In genomic region chr2:24083567-24084385, GRCh38 we compare ENCODE assay signal across 8 cellular contexts. TPM values are rescaled to one million over a fixed set of nuclear protein-coding genes. Genes with fewer than 3 reads are reported as not detected.
A peak's percentile ranks its signal among the peaks of the same experiment; 100 is the strongest.
DNase-seq lines count a peak whose midpoint lies in the region; ATAC-seq, FAIRE-seq and TF ChIP-seq lines count a peak whose summit lies in the region.

No MANE protein-coding gene starts in this region.

- peaks cover 6% of the 10 kb centered on the region for H3K79me2 ChIP-seq in endothelial cell of umbilical vein (ENCODE audit: control insufficient read depth, insufficient read depth, low read length)

- H3K4me1 Mint-ChIP-seq in T-helper 17 cell, result peaks cover 14% of the 10 kb centered on the region

- peak; percentile 48 for TF ChIP-seq POLR2A in endothelial cell of umbilical vein (IDR thresholded peaks at IDR 0.05; ENCODE audit: low read depth, low read length)

- H3K27ac Mint-ChIP-seq in T-helper 17 cell, result peak overlapping the region; percentile 60

- TF ChIP-seq CTCF in BE2C (IDR thresholded peaks at IDR 0.05; ENCODE audit: low read depth, low read length), result no peak
- TF ChIP-seq CTCF in endothelial cell of umbilical vein (IDR thresholded peaks at IDR 0.05; ENCODE audit: extremely low read depth in 1 of 2, insufficient read depth in 1 of 2, low read depth in 1 of 2, low read length in 2 of 2), result no peak

- H3K4me1 ChIP-seq in BE2C (peaks cover 4% of the 10 kb centered on the region; the same call in 1 of the 2 replicates), endothelial cell of umbilical vein (ENCODE audit: control insufficient read depth, extremely low read depth, insufficient read depth, low read length) (peaks cover 16% of the 10 kb centered on the region), mucosa of rectum (ENCODE audit: control insufficient read depth in 2 of 2, insufficient read depth in 2 of 2, low read length in 2 of 2) (peaks cover 15 to 17% of the 10 kb centered on the region in 2 donors)

- no peaks in the 10 kb centered on the region for H3K9me1 ChIP-seq in endothelial cell of umbilical vein (replicated peaks; ENCODE audit: control insufficient read depth, extremely low read depth, insufficient read depth, low read length)

- H3K27me3 Mint-ChIP-seq in T-helper 17 cell, result no peaks in the 10 kb centered on the region

- ATAC-seq in HG02870 (IDR thresholded peaks at IDR 0.05; ENCODE audit: unreplicated experiment) (peak; percentile 86), T-helper 17 cell (peak; percentile 74)

- H3K36me3 ChIP-seq in BE2C (peaks cover 7% of the 10 kb centered on the region; the same call in 1 of the 2 replicates), endothelial cell of umbilical vein (ENCODE audit: control insufficient read depth in 2 of 2, extremely low read depth in 1 of 2, insufficient read depth in 2 of 2, low read length in 2 of 2) (peaks cover 7 to 16% of the 10 kb centered on the region in 2 experiments), mucosa of rectum (ENCODE audit: control insufficient read depth in 2 of 2, insufficient read depth in 2 of 2, low read length in 2 of 2) (peaks cover 24 to 31% of the 10 kb centered on the region in 2 donors)

- POLR2A ChIA-PET in endothelial cell of umbilical vein (lab: Charles Lee), result interaction anchor here (0.8 to 1.3 kb wide), 6 partner anchors 8 to 259 kb away, joined by 3 to 13 read pairs (median 6); partner anchors contain the start of genes ATAD2B, SF3B6 and WDCP

- DNase-seq in BE2C, result peak; percentile 88
- peak; percentile 58 for DNase-seq in GM18507 (ENCODE audit: extremely low spot score, insufficient read length, low read depth)
- DNase-seq in NCI-H1417 treated with DMSO at 0.1 percent for 48 hours (lab: John Stamatoyannopoulos, UW), result peak; percentile 24
- DNase-seq in T-helper 17 cell, result peak in 1 of 3 donors; percentile 18
- DNase-seq in endothelial cell of umbilical vein (ENCODE audit: low read depth, low spot score), result peak; percentile 85
- DNase-seq in urothelium cell line (ENCODE audit: low spot score), result peak; percentile 84

- peak overlapping the region; percentile 57 for H3K4me2 ChIP-seq in endothelial cell of umbilical vein (ENCODE audit: insufficient read depth, low read length)

- no peaks in the 10 kb centered on the region for H4K20me1 ChIP-seq in endothelial cell of umbilical vein (replicated peaks; ENCODE audit: control insufficient read depth, extremely low read depth, insufficient read depth, low read length)

- intact Hi-C loops in endothelial cell of umbilical vein (cut with micrococcal nuclease), result loop anchor here (1.0 to 5.0 kb wide), 10 partner anchors 7 to 299 kb away; partner anchors contain the start of genes ATAD2B, FAM228B, PFN4 and SF3B6

- no peaks in the 10 kb centered on the region for H3K36me3 Mint-ChIP-seq in T-helper 17 cell (ENCODE audit: low read depth)

- peak overlapping the region; percentile 90 for H3K4me3 Mint-ChIP-seq in T-helper 17 cell

- H3K27ac ChIP-seq in endothelial cell of umbilical vein (ENCODE audit: insufficient read depth, low read depth, low read length), result peak overlapping the region; percentile 14
- peak overlapping the region; percentile 91 to 95 for H3K27ac ChIP-seq in mucosa of rectum (ENCODE audit: low read depth in 2 of 2, low read length in 2 of 2)

- BruUV-seq in endothelial cell of umbilical vein (replicated peaks; lab: Mats Ljungman, UMichigan), result TSS peak; percentile 36

- H3K4me3 ChIP-seq in BE2C (ENCODE audit: low read depth, low read length), result peak overlapping the region; percentile 77
- peak overlapping the region; percentile 22 to 85 (median 53) for H3K4me3 ChIP-seq in endothelial cell of umbilical vein (replicated peaks in 1 of 3; ENCODE audit: insufficient read depth in 1 of 3, low read depth in 1 of 3, low read length in 3 of 3)
- H3K4me3 ChIP-seq in mucosa of rectum (ENCODE audit: low read length in 2 of 2), result peak overlapping the region; percentile 87 to 92

- H3K9ac ChIP-seq in endothelial cell of umbilical vein (replicated peaks; ENCODE audit: extremely low read depth, insufficient read depth, low read length), result peak overlapping the region; percentile 66
- H3K9ac ChIP-seq in mucosa of rectum (ENCODE audit: low read depth in 1 of 2, low read length in 2 of 2), result peak overlapping the region; percentile 84 to 88

- no peaks in the 10 kb centered on the region for H3K27me3 ChIP-seq in BE2C
- no peaks in the 10 kb centered on the region for H3K27me3 ChIP-seq in endothelial cell of umbilical vein (ENCODE audit: control insufficient read depth in 2 of 2, insufficient read depth in 2 of 2, low read length in 2 of 2)
- no peaks in the 10 kb centered on the region for H3K27me3 ChIP-seq in mucosa of rectum (ENCODE audit: control insufficient read depth in 2 of 2, insufficient read depth in 2 of 2, low read length in 2 of 2)

- H2AFZ ChIP-seq in endothelial cell of umbilical vein (ENCODE audit: low read depth, low read length), result peak overlapping the region; percentile 32

- dilution Hi-C loops in endothelial cell of umbilical vein (cut with MboI; ENCODE audit: extremely low pct_ligation_motif_present, low sequenced_read_pairs), result no loop called here

- FAIRE-seq in GM18507 (lab: Jason Lieb, UNC) (peak; percentile 76), endothelial cell of umbilical vein (lab: Jason Lieb, UNC) (no peak), urothelium cell line (lab: Jason Lieb, UNC) (peak; percentile 93)

- CTCF ChIA-PET in endothelial cell of umbilical vein (lab: Charles Lee), result interaction anchor here (0.6 to 3.5 kb wide), 39 partner anchors 7 to 744 kb away, joined by 3 to 68 read pairs (median 5); partner anchors contain the start of genes ATAD2B, FAM228B, FKBP1B and PFN4

- H3K9me3 ChIP-seq in BE2C (no peaks in the 10 kb centered on the region), T-helper 17 cell (ENCODE audit: control insufficient read depth, low read length, poor library complexity, severe bottlenecking) (no peaks in the 10 kb centered on the region), endothelial cell of umbilical vein (replicated peaks; ENCODE audit: control insufficient read depth, insufficient read depth, low read length) (no peaks in the 10 kb centered on the region), mucosa of rectum (ENCODE audit: control insufficient read depth in 2 of 2, low read length in 2 of 2) (no peaks in the 10 kb centered on the region)

RNA-seq across cellular contexts. Expression of gene TP53I3, which starts 0.9 kb away (rescaled TPM):
- 63.8 TPM for polyA plus RNA-seq in BE2C (2012; ENCODE audit: insufficient read depth, insufficient read length, low read depth)
- under 1 TPM; 0.17 to 0.34 TPM for total RNA-seq in T-helper 17 cell
- 94.2 and 102 TPM in 2 replicates for total RNA-seq in endothelial cell of umbilical vein
- polyA plus RNA-seq in endothelial cell of umbilical vein, result 112 and 116 TPM in 2 replicates
- polyA plus RNA-seq in endothelial cell of umbilical vein (2011; cell fraction: cytosol; rRNA removed), result 77.3 and 102 TPM in 2 replicates
- 168 and 196 TPM in 2 replicates for polyA plus RNA-seq in endothelial cell of umbilical vein (2011; cell fraction: nucleus; rRNA removed)
- polyA plus RNA-seq in endothelial cell of umbilical vein (2012), result 102 and 124 TPM in 2 replicates
- 45.3 and 47.2 TPM in 2 replicates for polyA minus RNA-seq in endothelial cell of umbilical vein
- 10.4 TPM for polyA minus RNA-seq in endothelial cell of umbilical vein (2011; cell fraction: cytosol; rRNA and poly(A)+ RNA removed)
- 24.7 and 25.7 TPM in 2 replicates for polyA minus RNA-seq in endothelial cell of umbilical vein (2011; cell fraction: nucleus; rRNA and poly(A)+ RNA removed)

RNA-seq across cellular contexts. Expression of gene SF3B6, which starts 7.7 kb away (rescaled TPM):
- polyA plus RNA-seq in BE2C (2012; ENCODE audit: insufficient read depth, insufficient read length, low read depth), result 249 TPM
- 10 to 100 TPM; 48.8 to 51.5 TPM for total RNA-seq in T-helper 17 cell
- total RNA-seq in endothelial cell of umbilical vein, result 105 and 108 TPM in 2 replicates
- 91.9 and 150 TPM in 2 replicates for polyA plus RNA-seq in endothelial cell of umbilical vein
- polyA plus RNA-seq in endothelial cell of umbilical vein (2011; cell fraction: cytosol; rRNA removed), result 163 and 172 TPM in 2 replicates
- 64.2 and 89.0 TPM in 2 replicates for polyA plus RNA-seq in endothelial cell of umbilical vein (2011; cell fraction: nucleus; rRNA removed)
- polyA plus RNA-seq in endothelial cell of umbilical vein (2012), result 175 and 221 TPM in 2 replicates
- polyA minus RNA-seq in endothelial cell of umbilical vein, result 33.3 and 41.4 TPM in 2 replicates
- polyA minus RNA-seq in endothelial cell of umbilical vein (2011; cell fraction: cytosol; rRNA and poly(A)+ RNA removed), result 38.9 TPM
- polyA minus RNA-seq in endothelial cell of umbilical vein (2011; cell fraction: nucleus; rRNA and poly(A)+ RNA removed), result 13.7 and 13.8 TPM in 2 replicates

RNA-seq across cellular contexts. Expression of gene FKBP1B, which starts 34.2 kb away (rescaled TPM):
- 11.0 TPM for polyA plus RNA-seq in BE2C (2012; ENCODE audit: insufficient read depth, insufficient read length, low read depth)
- 1 to 10 TPM in 1 of 2 donors, under 1 TPM in 1; 0.27 to 2.6 TPM for total RNA-seq in T-helper 17 cell
- total RNA-seq in endothelial cell of umbilical vein, result 12.9 and 16.8 TPM in 2 replicates
- 40.2 and 44.6 TPM in 2 replicates for polyA plus RNA-seq in endothelial cell of umbilical vein
- polyA plus RNA-seq in endothelial cell of umbilical vein (2011; cell fraction: cytosol; rRNA removed), result 38.4 and 41.1 TPM in 2 replicates
- 14.2 and 16.8 TPM in 2 replicates for polyA plus RNA-seq in endothelial cell of umbilical vein (2011; cell fraction: nucleus; rRNA removed)
- 27.3 and 30.8 TPM in 2 replicates for polyA plus RNA-seq in endothelial cell of umbilical vein (2012)
- 15.1 and 16.2 TPM in 2 replicates for polyA minus RNA-seq in endothelial cell of umbilical vein
- not detected for polyA minus RNA-seq in endothelial cell of umbilical vein (2011; cell fraction: cytosol; rRNA and poly(A)+ RNA removed)
- 2.7 and 3.2 TPM in 2 replicates for polyA minus RNA-seq in endothelial cell of umbilical vein (2011; cell fraction: nucleus; rRNA and poly(A)+ RNA removed)

RNA-seq across cellular contexts. Expression of gene WDCP, which starts 36.6 kb away (rescaled TPM):
- 11.6 TPM for polyA plus RNA-seq in BE2C (2012; ENCODE audit: insufficient read depth, insufficient read length, low read depth)
- 1 to 10 TPM; 3.4 to 3.7 TPM for total RNA-seq in T-helper 17 cell
- total RNA-seq in endothelial cell of umbilical vein, result 15.4 and 15.9 TPM in 2 replicates
- 7.9 and 9.6 TPM in 2 replicates for polyA plus RNA-seq in endothelial cell of umbilical vein
- polyA plus RNA-seq in endothelial cell of umbilical vein (2011; cell fraction: cytosol; rRNA removed), result 7.6 TPM in 2 replicates
- 7.5 and 9.5 TPM in 2 replicates for polyA plus RNA-seq in endothelial cell of umbilical vein (2011; cell fraction: nucleus; rRNA removed)
- polyA plus RNA-seq in endothelial cell of umbilical vein (2012), result 8.6 and 16.2 TPM in 2 replicates
- polyA minus RNA-seq in endothelial cell of umbilical vein, result 46.3 and 56.8 TPM in 2 replicates
- 6.3 TPM for polyA minus RNA-seq in endothelial cell of umbilical vein (2011; cell fraction: cytosol; rRNA and poly(A)+ RNA removed)
- polyA minus RNA-seq in endothelial cell of umbilical vein (2011; cell fraction: nucleus; rRNA and poly(A)+ RNA removed), result 4.6 and 11.2 TPM in 2 replicates

RNA-seq across cellular contexts. Expression of gene PFN4, which starts 39.4 kb away (rescaled TPM):
- polyA plus RNA-seq in BE2C (2012; ENCODE audit: insufficient read depth, insufficient read length, low read depth), result not detected
- total RNA-seq in T-helper 17 cell (not detected), endothelial cell of umbilical vein (0.93 TPM in 1 of 2 replicates, not detected in the other)
- 0.23 and 0.27 TPM in 2 replicates for polyA plus RNA-seq in endothelial cell of umbilical vein
- polyA plus RNA-seq in endothelial cell of umbilical vein (2011; cell fraction: cytosol; rRNA removed), result 0.24 and 0.31 TPM in 2 replicates
- 0.20 and 0.22 TPM in 2 replicates for polyA plus RNA-seq in endothelial cell of umbilical vein (2011; cell fraction: nucleus; rRNA removed)
- polyA plus RNA-seq in endothelial cell of umbilical vein (2012), result 1.1 TPM in 1 of 2 replicates, not detected in the other
- not detected in 2 replicates for polyA minus RNA-seq in endothelial cell of umbilical vein
- 1.6 TPM for polyA minus RNA-seq in endothelial cell of umbilical vein (2011; cell fraction: cytosol; rRNA and poly(A)+ RNA removed)
- not detected in 2 replicates for polyA minus RNA-seq in endothelial cell of umbilical vein (2011; cell fraction: nucleus; rRNA and poly(A)+ RNA removed)

Comparison
In these comparisons a context has a peak if more than half of its experiments do, and no peak if none do; other contexts are left out.
1. RNA of gene TP53I3, which starts 0.9 kb away (total RNA-seq): 94.2 to 102 TPM in endothelial cell of umbilical vein; 0.17 to 0.34 TPM in T-helper 17 cell; every median in the first group is over 10 times any median in the second.
2. Peak in every context shown above with its lines, with median percentiles within 50 percentile points of each other: H3K4me3 ChIP-seq.